Comparison of ENCODE assay signal across 1 cellular context in genomic region chr2:74447230-74447999, GRCh38.
TF ChIP-seq lines count a peak whose summit lies in the region.

No MANE protein-coding gene starts in this region.

TF ChIP-seq in HepG2, 621 proteins besides CTCF, POLR2A, EP300 and RAD21 (continued from another document):
- TF ChIP-seq ZNF276 (CRISPR knock-in tag; IDR thresholded peaks at IDR 0.05; ENCODE audit: low read depth) (no peak), ZNF891 (CRISPR knock-in tag; IDR thresholded peaks at IDR 0.05) (no peak), FOXC1 (CRISPR knock-in tag; IDR thresholded peaks at IDR 0.05; ENCODE audit: borderline replicate concordance) (peak; percentile 68; the same call in 1 of the 2 replicates), ZNF264 (CRISPR knock-in tag; IDR thresholded peaks at IDR 0.05) (0 out of 2 replicates have a peak, but pooled peaks have one; percentile 27), MED1 (CRISPR knock-in tag; IDR thresholded peaks at IDR 0.05) (peak; percentile 50; the same call in 1 of the 2 replicates), ZNF737 (CRISPR knock-in tag; IDR thresholded peaks at IDR 0.05; ENCODE audit: borderline replicate concordance) (no peak), ZNF121 (CRISPR knock-in tag; IDR thresholded peaks at IDR 0.05) (no peak), FOXA1 (IDR thresholded peaks at IDR 0.05) (no peak), FOXA1 (CRISPR knock-in tag; IDR thresholded peaks at IDR 0.05) (no peak), HNF1B (CRISPR knock-in tag; IDR thresholded peaks at IDR 0.05) (peak; percentile 93), PHF8 (CRISPR knock-in tag; IDR thresholded peaks at IDR 0.05) (peak; percentile 36; the same call in 1 of the 2 replicates), GFI1 (CRISPR knock-in tag; IDR thresholded peaks at IDR 0.05; ENCODE audit: borderline replicate concordance) (peak; percentile 32; the same call in 1 of the 2 replicates), PPARG (CRISPR knock-in tag; conservative IDR thresholded peaks at IDR 0.05) (peak; percentile 39; the same call in 1 of the 2 replicates), MTF1 (CRISPR knock-in tag; IDR thresholded peaks at IDR 0.05) (no peak), ZNF501 (CRISPR knock-in tag; IDR thresholded peaks at IDR 0.05) (peak; percentile 61; the same call in 1 of the 2 replicates), KLF12 (CRISPR knock-in tag; IDR thresholded peaks at IDR 0.05; ENCODE audit: borderline replicate concordance) (no peak), CBX5 (CRISPR knock-in tag; IDR thresholded peaks at IDR 0.05; ENCODE audit: borderline replicate concordance) (no peak), MTERF4 (CRISPR knock-in tag; IDR thresholded peaks at IDR 0.05) (0 out of 2 replicates have a peak, but pooled peaks have one; percentile 7), DDIT3 (CRISPR knock-in tag; IDR thresholded peaks at IDR 0.05) (no peak), ZMAT3 (CRISPR knock-in tag; conservative IDR thresholded peaks at IDR 0.05) (0 out of 2 replicates have a peak, but pooled peaks have one; percentile 34), PBX3 (CRISPR knock-in tag; IDR thresholded peaks at IDR 0.05; ENCODE audit: borderline replicate concordance) (no peak), KDM6A (CRISPR knock-in tag; IDR thresholded peaks at IDR 0.05; ENCODE audit: low read depth) (peak; percentile 75), SIN3A (IDR thresholded peaks at IDR 0.05; ENCODE audit: borderline replicate concordance, low read depth, low read length) (no peak), ZNF20 (CRISPR knock-in tag; IDR thresholded peaks at IDR 0.05) (no peak), ZNF281 (CRISPR knock-in tag; IDR thresholded peaks at IDR 0.05; ENCODE audit: borderline replicate concordance) (peak; percentile 47; the same call in 1 of the 2 replicates), HDAC1 (CRISPR knock-in tag; IDR thresholded peaks at IDR 0.05) (peak; percentile 22; the same call in 1 of the 2 replicates), ZSCAN30 (CRISPR knock-in tag; IDR thresholded peaks at IDR 0.05) (0 out of 2 replicates have a peak, but pooled peaks have one; percentile 27), ZMYM4 (CRISPR knock-in tag; IDR thresholded peaks at IDR 0.05) (peak; percentile 50; the same call in 1 of the 2 replicates), FOXK1 (CRISPR knock-in tag; IDR thresholded peaks at IDR 0.05; ENCODE audit: borderline replicate concordance, low read depth) (0 out of 2 replicates have a peak, but pooled peaks have one; percentile 31), ZNF674 (CRISPR knock-in tag; IDR thresholded peaks at IDR 0.05; ENCODE audit: low read depth) (no peak), SMAD3 (CRISPR knock-in tag; IDR thresholded peaks at IDR 0.05) (peak; percentile 74; the same call in 1 of the 2 replicates), HNRNPLL (IDR thresholded peaks at IDR 0.05; ENCODE audit: low read depth, low read length, poor library complexity, severe bottlenecking) (no peak), ZNF124 (CRISPR knock-in tag; IDR thresholded peaks at IDR 0.05) (peak; percentile 46; the same call in 1 of the 2 replicates), NCOA2 (CRISPR knock-in tag; IDR thresholded peaks at IDR 0.05) (peak; percentile 59; the same call in 1 of the 2 replicates)
